In genomic region chr5:95730730-95731570, GRCh38 we compare ENCODE assay signal across 8 cellular contexts. TPM values are rescaled to one million over a fixed set of nuclear protein-coding genes. Genes with fewer than 3 reads are reported as not detected.
DNase-seq lines count a peak whose midpoint lies in the region; ATAC-seq and TF ChIP-seq lines count a peak whose summit lies in the region.

Gene RHOBTB3, plus strand, starts transcription at chr5:95731336. Its CDS starts 347 bp downstream, at chr5:95731683.

- no peaks in the 10 kb centered on the region for H3K9me3 Mint-ChIP-seq in mesothelial cell of epicardium

- H3K27me3 Mint-ChIP-seq in mesothelial cell of epicardium (ENCODE audit: low read depth), result no peaks in the 10 kb centered on the region

- H3K4me3 Mint-ChIP-seq in mesothelial cell of epicardium, result peak within 1 kb of the TSS; percentile 87

- H3K4me3 ChIP-seq in epithelial cell of proximal tubule (ENCODE audit: low read depth, low read length), result peak within 1 kb of the TSS; percentile 81

- H3K4me1 Mint-ChIP-seq in mesothelial cell of epicardium, result peaks cover 80% of the 10 kb centered on the region

- DNase-seq in CD1c-positive myeloid dendritic cell (ENCODE audit: extremely low spot score) (peak; percentile 57), NCI-H774 (lab: John Stamatoyannopoulos, UW) (peak; percentile 88), epithelial cell of proximal tubule (ENCODE audit: low read depth) (no peak), mesothelial cell of epicardium (ENCODE audit: low spot score in 2 of 2, unreplicated experiment in 2 of 2) (peak; percentile 60 to 87)
- peak; percentile 54 for DNase-seq in activated T-cell treated with anti-CD3 and anti-CD28 coated beads, Interleukin-2, amount 50 U/mL, for 1 hour
- DNase-seq in stimulated activated naive CD4-positive, alpha-beta T cell (lab: John Stamatoyannopoulos, UW), result peak; percentile 10 to 66 (median 48)

- peak within 1 kb of the TSS; percentile 98 for H3K27ac Mint-ChIP-seq in mesothelial cell of epicardium

- no peaks in the 10 kb centered on the region for H3K36me3 Mint-ChIP-seq in mesothelial cell of epicardium

- ATAC-seq in GM19351 (IDR thresholded peaks at IDR 0.05; ENCODE audit: unreplicated experiment), result peak; percentile 49
- peak; percentile 43 for ATAC-seq in HG03521 (IDR thresholded peaks at IDR 0.05; ENCODE audit: unreplicated experiment)

- no peak for TF ChIP-seq CTCF in epithelial cell of proximal tubule (conservative IDR thresholded peaks at IDR 0.05; ENCODE audit: low read depth, low read length)
- no peak for TF ChIP-seq CTCF in mesothelial cell of epicardium (IDR thresholded peaks at IDR 0.05; ENCODE audit: unreplicated experiment)

RNA-seq across cellular contexts. Expression of gene RHOBTB3, which starts in this region (rescaled TPM):
- total RNA-seq in epithelial cell of proximal tubule (39.9 and 86.4 TPM in 2 replicates), mesothelial cell of epicardium (146 to 154 TPM (median 153 TPM) in 3 replicates)
